Comparison of ENCODE assay signal across 16 cellular contexts in the genomic region with DNA sequence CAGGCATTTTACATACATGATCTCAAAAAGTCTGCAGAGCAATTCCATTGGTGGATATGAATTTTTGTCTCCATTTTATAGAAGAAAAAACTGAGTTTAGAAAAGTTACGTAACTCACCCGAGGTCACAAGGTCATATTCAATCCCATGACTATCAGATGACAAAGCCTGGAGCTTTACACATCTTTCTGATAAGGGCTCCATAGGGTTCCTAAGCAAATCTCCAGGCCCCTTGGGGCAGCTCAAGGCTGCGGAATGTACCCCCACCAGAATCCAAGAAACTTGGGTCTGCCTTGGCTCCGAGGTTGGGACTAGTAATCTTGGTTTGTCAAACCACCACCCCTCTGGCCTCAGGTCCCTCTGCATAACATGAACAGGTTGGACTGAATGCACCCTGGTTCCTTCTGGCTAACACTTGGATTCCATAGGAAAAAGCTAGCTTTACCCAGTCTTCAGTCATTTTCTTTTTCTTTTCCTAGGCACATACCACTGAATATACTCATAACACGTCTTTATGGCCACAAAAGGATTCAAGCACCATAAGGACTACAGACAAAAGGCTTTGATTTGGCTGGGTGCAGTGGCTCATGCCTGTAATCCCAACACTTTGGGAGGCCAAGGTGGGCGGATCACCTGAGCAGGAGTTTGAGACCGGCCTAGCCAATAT. TPM values are rescaled to one million over a fixed set of nuclear protein-coding genes. Genes with fewer than 3 reads are reported as not detected.
DNase-seq lines count a peak whose midpoint lies in the region; ATAC-seq and TF ChIP-seq lines count a peak whose summit lies in the region.
"Had no signal": no experiment of that assay in that cellular context is flagged by ENCODE, and none has a peak within 500 bp of the region (broad histone marks: within the 10 kb centered on the region; RNA-seq: fewer than 3 reads in every experiment).

No MANE protein-coding gene starts in this region.

- no peak for ATAC-seq in CD4-positive, CD25-positive, alpha-beta regulatory T cell (ENCODE audit: low read depth in 2 of 2)
- ATAC-seq in GM19023 (IDR thresholded peaks at IDR 0.05; ENCODE audit: unreplicated experiment): no peak
- ATAC-seq: activated CD4-positive, CD25-positive, alpha-beta regulatory T cell treated with anti-CD3 and anti-CD28 coated beads, Interleukin-2, amount 50 U/mL, for 24 hours had no signal

- no peaks in the 10 kb centered on the region for H3K9me2 ChIP-seq in hepatocyte (replicated peaks; ENCODE audit: insufficient read depth)
- no peaks in the 10 kb centered on the region for H3K9me2 ChIP-seq in OCI-LY7 (ENCODE audit: insufficient read depth, low read length)

- no peaks in the 10 kb centered on the region for H3K27me3 Mint-ChIP-seq in CD4-positive, CD25-positive, alpha-beta regulatory T cell
- no peaks in the 10 kb centered on the region for H3K27me3 Mint-ChIP-seq in HFFc6 (ENCODE audit: insufficient read depth)
- H3K27me3 Mint-ChIP-seq in mesothelial cell of epicardium (ENCODE audit: low read depth): no peaks in the 10 kb centered on the region

- peak overlapping the region; percentile 8 to 69 (median 14) for H3K4me3 Mint-ChIP-seq in CD4-positive, CD25-positive, alpha-beta regulatory T cell
- peak overlapping the region; percentile 57 for H3K4me3 Mint-ChIP-seq in HFFc6
- no peak overlapping the region for H3K4me3 Mint-ChIP-seq in mesothelial cell of epicardium

- peak overlapping the region; percentile 76 for H3K27ac ChIP-seq in CD4-positive, CD25-positive, alpha-beta regulatory T cell (ENCODE audit: insufficient read depth, low read length, poor library complexity, severe bottlenecking)
- H3K27ac ChIP-seq in hepatocyte: no peak overlapping the region
- no peak overlapping the region for H3K27ac ChIP-seq in OCI-LY7 (ENCODE audit: low read depth, low read length, poor library complexity, severe bottlenecking)
- H3K27ac ChIP-seq: BLaER1 had no signal

- intact Hi-C loops in OCI-LY7 (cut with micrococcal nuclease; ENCODE audit: unreplicated experiment): no loop called here

- H3K4me1 Mint-ChIP-seq in CD4-positive, CD25-positive, alpha-beta regulatory T cell: peaks cover 44 to 98% (median 83%) of the 10 kb centered on the region in 4 donors
- H3K4me1 Mint-ChIP-seq in HFFc6 (ENCODE audit: low read depth) (peaks cover 84% of the 10 kb centered on the region), mesothelial cell of epicardium (peaks cover 85% of the 10 kb centered on the region)

- peak overlapping the region; percentile 85 to 95 (median 92) for H3K27ac Mint-ChIP-seq in CD4-positive, CD25-positive, alpha-beta regulatory T cell
- H3K27ac Mint-ChIP-seq in HFFc6: peak overlapping the region; percentile 72
- peak overlapping the region; percentile 93 for H3K27ac Mint-ChIP-seq in mesothelial cell of epicardium

- peaks cover 92% of the 10 kb centered on the region for H3K4me1 ChIP-seq in CD4-positive, CD25-positive, alpha-beta regulatory T cell (ENCODE audit: control insufficient read depth, insufficient read depth, low read length, poor library complexity, severe bottlenecking)
- H3K4me1 ChIP-seq in hepatocyte (ENCODE audit: insufficient read depth) (peaks cover 15% of the 10 kb centered on the region), OCI-LY7 (ENCODE audit: insufficient read depth, low read length, poor library complexity, severe bottlenecking) (no peaks in the 10 kb centered on the region)
- H3K4me1 ChIP-seq: HAP-1 had no signal

- H3K9me3 ChIP-seq in CD4-positive, CD25-positive, alpha-beta regulatory T cell (ENCODE audit: control insufficient read depth in 2 of 2, low read length in 2 of 2): no peaks in the 10 kb centered on the region
- H3K9me3 ChIP-seq in hepatocyte (ENCODE audit: low read depth): no peaks in the 10 kb centered on the region
- H3K9me3 ChIP-seq in OCI-LY7 (ENCODE audit: low read length): no peaks in the 10 kb centered on the region
- H3K9me3 ChIP-seq: BLaER1, HAP-1 had no signal

- no peaks in the 10 kb centered on the region for H3K36me3 ChIP-seq in CD4-positive, CD25-positive, alpha-beta regulatory T cell (ENCODE audit: control insufficient read depth, insufficient read depth, low read length)
- H3K36me3 ChIP-seq in hepatocyte (replicated peaks; ENCODE audit: insufficient read depth, low read depth) (no peaks in the 10 kb centered on the region), OCI-LY7 (ENCODE audit: insufficient read depth, low read length) (no peaks in the 10 kb centered on the region)
- H3K36me3 ChIP-seq: BLaER1, HAP-1 had no signal

- peaks cover 31% of the 10 kb centered on the region for H3K79me2 ChIP-seq in hepatocyte
- H3K79me2 ChIP-seq in OCI-LY7 (ENCODE audit: insufficient read depth, low read depth, low read length): no peaks in the 10 kb centered on the region

- no peak for DNase-seq in CD4-positive, CD25-positive, alpha-beta regulatory T cell
- DNase-seq in HFFc6 (peak; percentile 37), amniotic epithelial cell (ENCODE audit: low read depth) (peak; percentile 26), mesothelial cell of epicardium (ENCODE audit: low spot score in 2 of 2, unreplicated experiment in 2 of 2) (no peak), hepatocyte (ENCODE audit: low spot score) (no peak), OCI-LY7 (ENCODE audit: low spot score) (no peak), COR-L47 (lab: John Stamatoyannopoulos, UW) (no peak)
- DNase-seq: activated gamma-delta T cell treated with Interleukin-2 at 50 U/mL for 16 hours, cortex of kidney, GF-D8, midbrain, MV-4-11 had no signal

- H4K20me1 ChIP-seq in hepatocyte (ENCODE audit: insufficient read depth, poor library complexity, severe bottlenecking) (no peaks in the 10 kb centered on the region), OCI-LY7 (ENCODE audit: insufficient read depth, low read length) (peaks cover 32% of the 10 kb centered on the region)

- no peak overlapping the region for H2AFZ ChIP-seq in hepatocyte
- no peak overlapping the region for H2AFZ ChIP-seq in OCI-LY7 (ENCODE audit: low read length)

- POLR2A ChIA-PET in OCI-LY7 (lab: Charles Lee): interaction anchor here (0.6 to 1.1 kb wide), 2 partner anchors 11 to 206 kb away, joined by 3 to 4 read pairs; no protein-coding TSS in a partner anchor

- peaks cover 0 to 2% (median 0%) of the 10 kb centered on the region in 7 donors for H3K9me3 Mint-ChIP-seq in CD4-positive, CD25-positive, alpha-beta regulatory T cell
- H3K9me3 Mint-ChIP-seq in HFFc6 (no peaks in the 10 kb centered on the region), mesothelial cell of epicardium (no peaks in the 10 kb centered on the region)

- H3K27me3 ChIP-seq in CD4-positive, CD25-positive, alpha-beta regulatory T cell (ENCODE audit: control insufficient read depth, insufficient read depth, low read length): no peaks in the 10 kb centered on the region
- no peaks in the 10 kb centered on the region for H3K27me3 ChIP-seq in hepatocyte
- H3K27me3 ChIP-seq: BLaER1 had no signal

- H3K4me2 ChIP-seq in hepatocyte (no peak overlapping the region), OCI-LY7 (ENCODE audit: low read length) (no peak overlapping the region)

- peaks cover 3% of the 10 kb centered on the region for H3K36me3 Mint-ChIP-seq in CD4-positive, CD25-positive, alpha-beta regulatory T cell
- H3K36me3 Mint-ChIP-seq in HFFc6 (ENCODE audit: low read depth) (peaks cover 15% of the 10 kb centered on the region), mesothelial cell of epicardium (no peaks in the 10 kb centered on the region)

- CTCF ChIA-PET in OCI-LY7 (lab: Charles Lee; ENCODE audit: unreplicated experiment): no interaction called here

- peak overlapping the region; percentile 63 for H3K4me3 ChIP-seq in CD4-positive, CD25-positive, alpha-beta regulatory T cell (ENCODE audit: low read depth, low read length)
- no peak overlapping the region for H3K4me3 ChIP-seq in hepatocyte
- no peak overlapping the region for H3K4me3 ChIP-seq in OCI-LY7 (ENCODE audit: low read depth, low read length, poor library complexity, severe bottlenecking)
- H3K4me3 ChIP-seq: BLaER1, HAP-1 had no signal

- 74% methylated on average over 7 of the region's 7 CpGs for WGBS in hepatocyte (ENCODE audit: low lambda C conversion rate, missing lambda C conversion rate)

- no peak for TF ChIP-seq CTCF in HFFc6 (IDR thresholded peaks at IDR 0.05)
- no peak for TF ChIP-seq CTCF in mesothelial cell of epicardium (IDR thresholded peaks at IDR 0.05; ENCODE audit: unreplicated experiment)
- no peak for TF ChIP-seq CTCF in hepatocyte (IDR thresholded peaks at IDR 0.05; ENCODE audit: poor library complexity)
- no peak for TF ChIP-seq CTCF in OCI-LY7 (conservative IDR thresholded peaks at IDR 0.05; ENCODE audit: low read length)

- BruUV-seq in OCI-LY7 (replicated peaks; lab: Mats Ljungman, UMichigan): no TSS peak

RNA-seq across cellular contexts. Expression of gene PIP4K2A, which starts 55.5 kb away (rescaled TPM):
- 156 TPM for total RNA-seq in CD4-positive, CD25-positive, alpha-beta regulatory T cell
- 10 to 100 TPM; 41.3 to 68.8 (median 49.1) TPM for polyA plus RNA-seq in CD4-positive, CD25-positive, alpha-beta regulatory T cell
- total RNA-seq in HFFc6 (2021; fragmentation: NEBNext Ultra II Directional; extraction: Animal tissue kit (Norgen Biotek cat#: 25700)): 10 to 100 TPM; 50.1 to 67.9 (median 58.9) TPM
- total RNA-seq in mesothelial cell of epicardium (33.6 to 37.6 TPM (median 34.9 TPM) in 3 replicates), hepatocyte (20.5 and 31.1 TPM in 2 replicates), OCI-LY7 (2022) (42.6 and 43.3 TPM in 2 replicates)
- 15.1 and 16.5 TPM in 2 replicates for polyA plus RNA-seq in hepatocyte
- total RNA-seq in OCI-LY7 (2014; rRNA removed; shearing (Covaris generic)): 32.5 and 37.9 TPM in 2 replicates

Comparison
In these comparisons a context has a peak if more than half of its experiments do, and no peak if none do; other contexts are left out.
1. DNase-seq: peak in HFFc6 (single experiment) and amniotic epithelial cell (single experiment); none in CD4-positive, CD25-positive, alpha-beta regulatory T cell (0 of 3), mesothelial cell of epicardium (0 of 2), hepatocyte (single experiment), OCI-LY7 (single experiment) and COR-L47 (single experiment).
2. Peak in every context shown above with its lines, with median percentiles within 50 percentile points of each other: H3K27ac Mint-ChIP-seq.